Comparison of ENCODE assay signal across 8 cellular contexts in the genomic region with DNA sequence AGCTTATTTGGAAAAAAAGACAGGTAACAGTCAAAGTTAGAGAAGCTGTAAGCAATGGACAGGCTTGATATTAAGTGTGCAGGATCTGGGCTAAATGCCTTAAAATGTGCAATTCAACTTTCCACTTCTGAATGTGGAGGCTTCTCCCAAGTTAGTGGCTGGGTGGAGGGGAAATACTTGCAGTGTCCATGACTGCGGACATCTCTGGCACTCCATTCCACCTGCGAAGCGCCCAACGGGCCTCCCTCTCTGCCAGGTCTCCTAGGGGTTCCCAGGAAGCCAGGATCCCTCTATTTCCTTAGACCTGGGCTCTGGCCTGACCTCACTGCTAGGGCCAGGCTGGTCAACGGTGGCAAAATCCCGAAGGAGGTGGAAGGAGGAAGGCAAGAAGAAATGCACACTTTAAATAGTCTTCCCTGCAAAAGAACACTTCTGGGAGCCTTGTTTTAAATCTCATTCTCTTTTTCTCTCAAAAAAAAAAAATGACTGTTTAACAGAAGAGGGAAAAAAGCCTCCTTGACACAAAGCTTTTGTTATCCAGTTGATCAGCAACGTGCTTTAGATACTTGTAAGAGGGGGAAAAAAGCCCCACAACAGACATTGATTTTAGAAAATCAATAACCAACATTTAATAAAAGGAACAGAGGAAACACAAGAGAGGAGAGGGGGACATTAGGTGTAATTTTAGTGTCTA. TPM values are rescaled to one million over a fixed set of nuclear protein-coding genes. Genes with fewer than 3 reads are reported as not detected.
A peak's percentile ranks its signal among the peaks of the same experiment; 100 is the strongest.
DNase-seq lines count a peak whose midpoint lies in the region; ATAC-seq and TF ChIP-seq lines count a peak whose summit lies in the region.

No MANE protein-coding gene starts in this region.

- H3K4me1 ChIP-seq in mononuclear cell (ENCODE audit: insufficient read depth, low read length) (peaks cover 50% of the 10 kb centered on the region), transverse colon (peaks cover 0 to 8% (median 0%) of the 10 kb centered on the region in 4 donors)

- WGBS in transverse colon (ENCODE audit: low coverage in 1 of 2), 2 donors: 27 to 42% methylated on average over 3 to 7 of the region's 7 CpGs

- in situ Hi-C loops in transverse colon (cut with MboI; ENCODE audit: low pct_ligation_motif_present in 1 of 4, low pct_unique_long_range_greater_than_20kb in 1 of 4, low sequenced_read_pairs in 3 of 4): loop anchor here in 2 of 4 donors (25.0 kb wide), 2 partner anchors 578 to 1247 kb away; no protein-coding TSS in a partner anchor

- TF ChIP-seq CTCF in choroid plexus epithelial cell (conservative IDR thresholded peaks at IDR 0.05; ENCODE audit: low read depth, low read length) (no peak), transverse colon (IDR thresholded peaks at IDR 0.05) (no peak)

- H3K27me3 ChIP-seq in mononuclear cell (ENCODE audit: insufficient read depth, low read length) (peaks cover 7% of the 10 kb centered on the region), transverse colon (peaks cover 96% of the 10 kb centered on the region)

- H3K9me3 ChIP-seq in mononuclear cell (ENCODE audit: low read depth, low read length): no peaks in the 10 kb centered on the region
- H3K9me3 ChIP-seq in transverse colon: no peaks in the 10 kb centered on the region

- H3K4me3 ChIP-seq in choroid plexus epithelial cell (ENCODE audit: low read depth, low read length): peak overlapping the region; percentile 88
- H3K4me3 ChIP-seq in mononuclear cell (ENCODE audit: low read length): peak overlapping the region; percentile 85
- peak overlapping the region in 3 of 4 donors; percentile 55 to 77 (median 61) for H3K4me3 ChIP-seq in transverse colon

- TF ChIP-seq EP300 in transverse colon (IDR thresholded peaks at IDR 0.05; ENCODE audit: low read depth): no peak

- ATAC-seq in GM21529 (IDR thresholded peaks at IDR 0.05; ENCODE audit: unreplicated experiment): no peak

- H3K36me3 ChIP-seq in transverse colon: no peaks in the 10 kb centered on the region

- H3K4me3 Mint-ChIP-seq in activated T-cell treated with anti-CD3 and anti-CD28 coated beads, Interleukin-2, amount 50 U/mL, for 24 hours: peak overlapping the region; percentile 79

- no peaks in the 10 kb centered on the region for H3K9me3 Mint-ChIP-seq in activated T-cell treated with anti-CD3 and anti-CD28 coated beads, Interleukin-2, amount 50 U/mL, for 24 hours

- H3K27me3 Mint-ChIP-seq in activated T-cell treated with anti-CD3 and anti-CD28 coated beads, Interleukin-2, amount 50 U/mL, for 24 hours: peaks cover 53% of the 10 kb centered on the region

- H3K4me1 Mint-ChIP-seq in activated T-cell treated with anti-CD3 and anti-CD28 coated beads, Interleukin-2, amount 50 U/mL, for 24 hours (ENCODE audit: low read depth): peaks cover 40% of the 10 kb centered on the region

- DNase-seq in activated T-cell treated with anti-CD3 and anti-CD28 coated beads, Interleukin-2, amount 50 U/mL, for 24 hours: no peak
- DNase-seq in activated T-cell treated with anti-CD3 and anti-CD28 coated beads for 4 hours (no peak), choroid plexus epithelial cell (ENCODE audit: low read depth) (no peak), transverse colon (no peak), NCI-H187 (lab: John Stamatoyannopoulos, UW) (no peak), occipital lobe (lab: John Stamatoyannopoulos, UW) (no peak)

- peaks cover 9% of the 10 kb centered on the region for H3K36me3 Mint-ChIP-seq in activated T-cell treated with anti-CD3 and anti-CD28 coated beads, Interleukin-2, amount 50 U/mL, for 24 hours (ENCODE audit: low read depth)

- H3K27ac Mint-ChIP-seq in activated T-cell treated with anti-CD3 and anti-CD28 coated beads, Interleukin-2, amount 50 U/mL, for 24 hours: peak overlapping the region; percentile 86

- intact Hi-C loops in transverse colon (cut with DNase I; ENCODE audit: low total_unique reads): loop anchor here (10.0 kb wide), 1 partner anchor 180 kb away; a partner anchor contains a TSS

- no peak for TF ChIP-seq POLR2A in transverse colon (IDR thresholded peaks at IDR 0.05)

- peak overlapping the region; percentile 87 to 91 (median 88) for H3K27ac ChIP-seq in transverse colon

RNA-seq across cellular contexts. Expression of a gene that starts 5.0 kb away (rescaled TPM):
- total RNA-seq in mononuclear cell: 511 TPM
- 10 to 100 TPM; 19.8 to 69.6 (median 42.9) TPM for total RNA-seq in transverse colon
- total RNA-seq in occipital lobe: 430 TPM
